2 cellular contexts compared by ENCODE assay signal in the genomic region with DNA sequence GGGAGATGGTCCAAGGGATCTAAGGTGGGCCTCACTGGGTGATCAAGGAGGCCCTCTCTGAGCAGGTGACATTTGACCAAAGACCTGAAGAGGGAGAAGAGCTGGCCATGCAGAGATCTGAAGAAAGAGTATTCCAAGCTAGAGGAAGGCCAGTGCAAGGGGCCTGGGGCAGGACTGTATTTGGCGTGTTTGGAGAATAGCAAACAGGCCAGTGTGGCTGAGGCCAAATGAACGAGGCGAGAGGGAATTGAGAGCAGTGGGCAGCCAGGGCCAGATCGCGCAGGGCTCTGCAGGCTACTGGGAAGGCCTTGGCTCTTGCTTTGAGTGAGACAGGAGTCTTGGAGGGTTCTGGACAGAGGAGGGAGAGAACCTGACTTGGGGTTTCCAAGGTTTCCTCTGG.
TF ChIP-seq lines count a peak whose summit lies in the region.

No MANE protein-coding gene starts in this region.

TF ChIP-seq in HepG2, 621 proteins besides CTCF, POLR2A, EP300 and RAD21:
- TF ChIP-seq ZC3H13 (CRISPR knock-in tag; IDR thresholded peaks at IDR 0.05) (no peak), ZMYM3 (CRISPR knock-in tag; IDR thresholded peaks at IDR 0.05) (peak; percentile 69), MED1 (CRISPR knock-in tag; IDR thresholded peaks at IDR 0.05) (no peak)
- TF ChIP-seq, protein P1, sequence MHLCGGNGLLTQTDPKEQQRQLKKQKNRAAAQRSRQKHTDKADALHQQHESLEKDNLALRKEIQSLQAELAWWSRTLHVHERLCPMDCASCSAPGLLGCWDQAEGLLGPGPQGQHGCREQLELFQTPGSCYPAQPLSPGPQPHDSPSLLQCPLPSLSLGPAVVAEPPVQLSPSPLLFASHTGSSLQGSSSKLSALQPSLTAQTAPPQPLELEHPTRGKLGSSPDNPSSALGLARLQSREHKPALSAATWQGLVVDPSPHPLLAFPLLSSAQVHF (CRISPR knock-in tag; IDR thresholded peaks at IDR 0.05): no peak
TF ChIP-seq in HepG2: peak in this region for 1.

TF ChIP-seq in K562, 482 proteins besides CTCF, POLR2A, EP300 and RAD21:
- TF ChIP-seq EWSR1 (IDR thresholded peaks at IDR 0.05; ENCODE audit: borderline replicate concordance, low read depth, partially characterized antibody) (no peak), BCOR (IDR thresholded peaks at IDR 0.05) (peak; percentile 55; the same call in 1 of the 2 replicates), RBM25 (IDR thresholded peaks at IDR 0.05; ENCODE audit: low read depth, low read length, severe bottlenecking) (peak; percentile 44), NELFE (IDR thresholded peaks at IDR 0.05; ENCODE audit: insufficient read depth, insufficient read length) (no peak), ZFP36 (IDR thresholded peaks at IDR 0.05; ENCODE audit: low read depth, low read length, partially characterized antibody) (no peak), PTBP1 (IDR thresholded peaks at IDR 0.05; ENCODE audit: low read depth, low read length) (0 out of 2 replicates have a peak, but pooled peaks have one; percentile 22), ZNF79 (CRISPR knock-in tag; IDR thresholded peaks at IDR 0.05; ENCODE audit: low read depth) (no peak), PHF20 (IDR thresholded peaks at IDR 0.05; ENCODE audit: partially characterized antibody) (no peak), ZNF707 (CRISPR knock-in tag; conservative IDR thresholded peaks at IDR 0.05) (no peak), FOXA1 (IDR thresholded peaks at IDR 0.05; ENCODE audit: borderline replicate concordance) (no peak), SMARCA5 (IDR thresholded peaks at IDR 0.05) (peak; percentile 46; the same call in 1 of the 2 replicates), MXI1 (IDR thresholded peaks at IDR 0.05; ENCODE audit: low read depth, low read length) (no peak), KDM1A (IDR thresholded peaks at IDR 0.05) (peak in 1 of 2 experiments; percentile 31; a peak in 2 of 4 replicates), FOXK1 (CRISPR knock-in tag; IDR thresholded peaks at IDR 0.05; ENCODE audit: borderline replicate concordance) (no peak)
- TF ChIP-seq, protein P2, sequence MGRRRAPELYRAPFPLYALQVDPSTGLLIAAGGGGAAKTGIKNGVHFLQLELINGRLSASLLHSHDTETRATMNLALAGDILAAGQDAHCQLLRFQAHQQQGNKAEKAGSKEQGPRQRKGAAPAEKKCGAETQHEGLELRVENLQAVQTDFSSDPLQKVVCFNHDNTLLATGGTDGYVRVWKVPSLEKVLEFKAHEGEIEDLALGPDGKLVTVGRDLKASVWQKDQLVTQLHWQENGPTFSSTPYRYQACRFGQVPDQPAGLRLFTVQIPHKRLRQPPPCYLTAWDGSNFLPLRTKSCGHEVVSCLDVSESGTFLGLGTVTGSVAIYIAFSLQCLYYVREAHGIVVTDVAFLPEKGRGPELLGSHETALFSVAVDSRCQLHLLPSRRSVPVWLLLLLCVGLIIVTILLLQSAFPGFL (CRISPR knock-in tag; IDR thresholded peaks at IDR 0.05): no peak
- TF ChIP-seq, protein P3, sequence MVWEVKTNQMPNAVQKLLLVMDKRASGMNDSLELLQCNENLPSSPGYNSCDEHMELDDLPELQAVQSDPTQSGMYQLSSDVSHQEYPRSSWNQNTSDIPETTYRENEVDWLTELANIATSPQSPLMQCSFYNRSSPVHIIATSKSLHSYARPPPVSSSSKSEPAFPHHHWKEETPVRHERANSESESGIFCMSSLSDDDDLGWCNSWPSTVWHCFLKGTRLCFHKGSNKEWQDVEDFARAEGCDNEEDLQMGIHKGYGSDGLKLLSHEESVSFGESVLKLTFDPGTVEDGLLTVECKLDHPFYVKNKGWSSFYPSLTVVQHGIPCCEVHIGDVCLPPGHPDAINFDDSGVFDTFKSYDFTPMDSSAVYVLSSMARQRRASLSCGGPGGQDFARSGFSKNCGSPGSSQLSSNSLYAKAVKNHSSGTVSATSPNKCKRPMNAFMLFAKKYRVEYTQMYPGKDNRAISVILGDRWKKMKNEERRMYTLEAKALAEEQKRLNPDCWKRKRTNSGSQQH (CRISPR knock-in tag; IDR thresholded peaks at IDR 0.05): no peak
- TF ChIP-seq, protein P4, sequence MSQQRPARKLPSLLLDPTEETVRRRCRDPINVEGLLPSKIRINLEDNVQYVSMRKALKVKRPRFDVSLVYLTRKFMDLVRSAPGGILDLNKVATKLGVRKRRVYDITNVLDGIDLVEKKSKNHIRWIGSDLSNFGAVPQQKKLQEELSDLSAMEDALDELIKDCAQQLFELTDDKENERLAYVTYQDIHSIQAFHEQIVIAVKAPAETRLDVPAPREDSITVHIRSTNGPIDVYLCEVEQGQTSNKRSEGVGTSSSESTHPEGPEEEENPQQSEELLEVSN (IDR thresholded peaks at IDR 0.05; ENCODE audit: borderline replicate concordance in 1 of 2, extremely low read depth in 1 of 2, insufficient read depth in 1 of 2, insufficient read length in 1 of 2, low read depth in 1 of 2, low read length in 1 of 2, poor library complexity in 1 of 2, severe bottlenecking in 1 of 2): no peak
